In genomic region chr5:135038829-135039525, GRCh38 we compare ENCODE assay signal across 10 cellular contexts. TPM values are rescaled to one million over a fixed set of nuclear protein-coding genes. Genes with fewer than 3 reads are reported as not detected.
DNase-seq lines count a peak whose midpoint lies in the region; ATAC-seq and TF ChIP-seq lines count a peak whose summit lies in the region.
"Had no signal": no experiment of that assay in that cellular context is flagged by ENCODE, and none has a peak within 500 bp of the region (broad histone marks: within the 10 kb centered on the region; RNA-seq: fewer than 3 reads in every experiment).

No MANE protein-coding gene starts in this region.

- H3K27me3 Mint-ChIP-seq in MCF 10A (ENCODE audit: insufficient read depth, unreplicated experiment): no peaks in the 10 kb centered on the region
- peaks cover 43% of the 10 kb centered on the region for H3K27me3 Mint-ChIP-seq in memory B cell

- H3K9me3 ChIP-seq in breast epithelium (no peaks in the 10 kb centered on the region), ascending aorta (no peaks in the 10 kb centered on the region), transverse colon (no peaks in the 10 kb centered on the region)

- peaks cover 8% of the 10 kb centered on the region for H3K4me1 Mint-ChIP-seq in MCF 10A (ENCODE audit: insufficient read depth, unreplicated experiment)
- H3K4me1 Mint-ChIP-seq in memory B cell: peaks cover 6% of the 10 kb centered on the region

- TF ChIP-seq CTCF in breast epithelium (IDR thresholded peaks at IDR 0.05): no peak
- no peak for TF ChIP-seq CTCF in MCF 10A (IDR thresholded peaks at IDR 0.05; ENCODE audit: unreplicated experiment)
- no peak for TF ChIP-seq CTCF in ascending aorta (IDR thresholded peaks at IDR 0.05)
- no peak for TF ChIP-seq CTCF in transverse colon (IDR thresholded peaks at IDR 0.05)

- intact Hi-C loops in breast epithelium (cut with DNase I; ENCODE audit: low total_unique reads) (no loop called here), MCF 10A (cut with micrococcal nuclease) (no loop called here), ascending aorta (cut with DNase I) (no loop called here), transverse colon (cut with DNase I; ENCODE audit: low total_unique reads) (no loop called here)

- no peak for TF ChIP-seq EP300 in transverse colon (IDR thresholded peaks at IDR 0.05; ENCODE audit: low read depth)

- H3K27ac Mint-ChIP-seq in MCF 10A (ENCODE audit: low read depth, unreplicated experiment) (no peak overlapping the region), memory B cell (peak overlapping the region; percentile 17)

- H3K4me3 ChIP-seq in breast epithelium: peak overlapping the region; percentile 13 to 59 (median 20)
- H3K4me3 ChIP-seq in ascending aorta: peak overlapping the region; percentile 34 to 52
- peak overlapping the region in 3 of 4 donors; percentile 12 to 50 (median 36) for H3K4me3 ChIP-seq in transverse colon

- H3K36me3 Mint-ChIP-seq in MCF 10A (ENCODE audit: insufficient read depth, unreplicated experiment) (no peaks in the 10 kb centered on the region), memory B cell (no peaks in the 10 kb centered on the region)

- WGBS in transverse colon (ENCODE audit: low coverage in 1 of 2), 2 donors: 10 to 13% methylated on average over 8 to 40 of the region's 67 CpGs

- POLR2A ChIA-PET in MCF 10A (lab: Yijun Ruan, JAX): no interaction called here

- DNase-seq in breast epithelium (ENCODE audit: low spot score in 2 of 2): no peak
- no peak for DNase-seq in MCF 10A (ENCODE audit: unreplicated experiment)
- no peak for DNase-seq in ascending aorta (ENCODE audit: low spot score in 2 of 2)
- DNase-seq in memory B cell (ENCODE audit: low spot score in 2 of 2): no peak
- DNase-seq in transverse colon: no peak
- no peak for DNase-seq in anterior cingulate cortex (lab: John Stamatoyannopoulos, UW)
- no peak for DNase-seq in NCI-H187 treated with DMSO at 0.1 percent for 48 hours (lab: John Stamatoyannopoulos, UW)
- no peak for DNase-seq in GM19238 (ENCODE audit: insufficient read length, low spot score)
- DNase-seq: activated naive CD4-positive, alpha-beta T cell treated with Interleukin-2 at 50 U/mL for 16 hours; NCI-H1417 had no signal

- ATAC-seq in memory B cell (ENCODE audit: low read depth): peak; percentile 40

- H3K9me3 Mint-ChIP-seq in MCF 10A (ENCODE audit: unreplicated experiment) (no peaks in the 10 kb centered on the region), memory B cell (no peaks in the 10 kb centered on the region)

- H3K4me3 Mint-ChIP-seq in MCF 10A (ENCODE audit: unreplicated experiment): no peak overlapping the region
- peak overlapping the region; percentile 17 for H3K4me3 Mint-ChIP-seq in memory B cell

- H3K27ac ChIP-seq in breast epithelium (no peak overlapping the region), ascending aorta (no peak overlapping the region), transverse colon (peak overlapping the region; percentile 36 to 85 (median 60))

- in situ Hi-C loops in transverse colon (cut with MboI; ENCODE audit: low pct_ligation_motif_present in 1 of 4, low pct_unique_long_range_greater_than_20kb in 1 of 4, low sequenced_read_pairs in 3 of 4): loop anchor here in 1 of 4 donors (25.0 kb wide), 1 partner anchor 148 kb away; no protein-coding TSS in a partner anchor

- CTCF ChIA-PET in MCF 10A (lab: Yijun Ruan, JAX): interaction anchor here (0.7 to 2.1 kb wide), 2 partner anchors 146 to 153 kb away, joined by 3 to 7 read pairs; no protein-coding TSS in a partner anchor

- BruUV-seq in MCF 10A (replicated peaks; lab: Mats Ljungman, UMichigan): no TSS peak

- H3K27me3 ChIP-seq in breast epithelium (peaks cover 23 to 93% of the 10 kb centered on the region in 2 donors), ascending aorta (peaks cover 29% of the 10 kb centered on the region), transverse colon (peaks cover 95% of the 10 kb centered on the region)

- H3K4me1 ChIP-seq in breast epithelium (peaks cover 0 to 9% of the 10 kb centered on the region in 2 donors), ascending aorta (peaks cover 7 to 8% of the 10 kb centered on the region in 2 donors), transverse colon (peaks cover 6 to 33% (median 24%) of the 10 kb centered on the region in 4 donors)

- no peaks in the 10 kb centered on the region for H3K36me3 ChIP-seq in breast epithelium
- H3K36me3 ChIP-seq in ascending aorta: no peaks in the 10 kb centered on the region
- no peaks in the 10 kb centered on the region for H3K36me3 ChIP-seq in transverse colon

- TF ChIP-seq POLR2A in breast epithelium (IDR thresholded peaks at IDR 0.05): no peak
- no peak for TF ChIP-seq POLR2A in transverse colon (IDR thresholded peaks at IDR 0.05)

RNA-seq across cellular contexts. Expression of gene PITX1, which starts 4.9 kb away (rescaled TPM):
- total RNA-seq in breast epithelium (1 to 10 TPM in 1 of 3 donors, under 1 TPM in 2; 0.15 to 2.1 (median 0.33) TPM), MCF 10A (2022) (37.1 and 42.9 TPM in 2 replicates), ascending aorta (23.8 TPM), transverse colon (10 to 100 TPM in 1 of 4 donors, 1 to 10 TPM in 3; 3.7 to 13.9 (median 8.4) TPM)

Comparison
In these comparisons a context has a peak if more than half of its experiments do, and no peak if none do; other contexts are left out.
1. H3K27ac ChIP-seq: peak in transverse colon (4 of 4); none in breast epithelium (0 of 2) and ascending aorta (0 of 2).
2. Peak in every context shown above with its lines, with median percentiles within 50 percentile points of each other: H3K4me3 ChIP-seq.